ENCODE assay signal across 23 cellular contexts in genomic region chr12:46808955-46809697, GRCh38. TPM values are rescaled to one million over a fixed set of nuclear protein-coding genes. Genes with fewer than 3 reads are reported as not detected.
"Had no signal": no experiment of that assay in that cellular context is flagged by ENCODE, and none has a peak within 500 bp of the region (broad histone marks: within the 10 kb centered on the region; RNA-seq: fewer than 3 reads in every experiment).

No MANE protein-coding gene starts in this region.

- H3K27ac ChIP-seq: coronary artery, esophagus squamous epithelium, gastroesophageal sphincter, left lung, lower lobe of right lung, neural progenitor cell, ovary, right atrium auricular region, suprapubic skin, thyroid gland had no signal

- H3K4me1 Mint-ChIP-seq: memory B cell had no signal

- H3K9me3 ChIP-seq: esophagus squamous epithelium, gastroesophageal sphincter, left lung, lower lobe of right lung, ovary, right atrium auricular region, suprapubic skin, thyroid gland had no signal

- H3K36me3 Mint-ChIP-seq: memory B cell; natural killer cell treated with Interleukin-12 subunit alpha and Interleukin-12 subunit beta and Interleukin-15 and Interleukin-18, amount 100 ng/mL, for 72 hours; neural progenitor cell; stimulated activated effector memory CD8-positive, alpha-beta T cell treated with anti-CD3 and anti-CD28 coated beads, Interleukin-12 subunit alpha, Interleukin-12 subunit beta, amount 100 ng/mL, for 72 hours; type B pancreatic cell had no signal

- H3K36me3 ChIP-seq: esophagus squamous epithelium, gastroesophageal sphincter, left lung, lower lobe of right lung, neural progenitor cell, ovary, right atrium auricular region, suprapubic skin, thyroid gland had no signal

- H3K27ac Mint-ChIP-seq: memory B cell; natural killer cell treated with Interleukin-12 subunit alpha and Interleukin-12 subunit beta and Interleukin-15 and Interleukin-18, amount 100 ng/mL, for 72 hours; neural progenitor cell; stimulated activated effector memory CD8-positive, alpha-beta T cell treated with anti-CD3 and anti-CD28 coated beads, Interleukin-12 subunit alpha, Interleukin-12 subunit beta, amount 100 ng/mL, for 72 hours; type B pancreatic cell had no signal

- H3K4me3 ChIP-seq: coronary artery, esophagus squamous epithelium, gastroesophageal sphincter, left lung, lower lobe of right lung, neural progenitor cell, ovary, right atrium auricular region, smooth muscle cell, suprapubic skin, thyroid gland had no signal

- ATAC-seq: gastroesophageal sphincter; left lung; lower lobe of right lung; natural killer cell treated with Interleukin-12 subunit alpha and Interleukin-12 subunit beta and Interleukin-15 and Interleukin-18, amount 100 ng/mL, for 72 hours; stimulated activated effector memory CD8-positive, alpha-beta T cell treated with anti-CD3 and anti-CD28 coated beads, Interleukin-12 subunit alpha, Interleukin-12 subunit beta, amount 100 ng/mL, for 72 hours; stimulated activated naive CD8-positive, alpha-beta T cell treated with anti-CD3 and anti-CD28 coated beads, Interleukin-15, Interleukin-2, amounts not matched to agents 100 U/mL and 50 U/mL, for 24 hours had no signal

- H3K4me1 ChIP-seq: esophagus squamous epithelium, gastroesophageal sphincter, left lung, lower lobe of right lung, right atrium auricular region, suprapubic skin, thyroid gland had no signal

- H3K9ac ChIP-seq: neural progenitor cell had no signal

- FAIRE-seq: urothelium cell line had no signal

- H3K9me3 Mint-ChIP-seq: memory B cell; natural killer cell treated with Interleukin-12 subunit alpha and Interleukin-12 subunit beta and Interleukin-15 and Interleukin-18, amount 100 ng/mL, for 72 hours; neural progenitor cell; stimulated activated effector memory CD8-positive, alpha-beta T cell treated with anti-CD3 and anti-CD28 coated beads, Interleukin-12 subunit alpha, Interleukin-12 subunit beta, amount 100 ng/mL, for 72 hours; type B pancreatic cell had no signal

- H3K4me2 ChIP-seq: neural progenitor cell, smooth muscle cell had no signal

- DNase-seq: effector CD8-positive, alpha-beta T cell; esophagus squamous epithelium; foreskin fibroblast; left lung; lower lobe of right lung; midbrain; nucleus accumbens; ovary; stimulated activated CD4-positive, alpha-beta T cell treated with anti-CD3 and anti-CD28 coated beads, Interleukin-2, amount 100 ng/mL, for 48 hours; stimulated activated CD8-positive, alpha-beta memory T cell treated with anti-CD3 and anti-CD28 coated beads, Interleukin-4, amount 100 ng/mL, for 48 hours; stimulated activated naive CD8-positive, alpha-beta T cell treated with anti-CD3 and anti-CD28 coated beads, Interleukin-15, Interleukin-2, amounts not matched to agents 100 U/mL and 50 U/mL, for 24 hours; thyroid gland had no signal

- H3K4me3 Mint-ChIP-seq: memory B cell; natural killer cell treated with Interleukin-12 subunit alpha and Interleukin-12 subunit beta and Interleukin-15 and Interleukin-18, amount 100 ng/mL, for 72 hours; neural progenitor cell; stimulated activated effector memory CD8-positive, alpha-beta T cell treated with anti-CD3 and anti-CD28 coated beads, Interleukin-12 subunit alpha, Interleukin-12 subunit beta, amount 100 ng/mL, for 72 hours; type B pancreatic cell had no signal

- H3K27me3 ChIP-seq: esophagus squamous epithelium, gastroesophageal sphincter, left lung, neural progenitor cell, ovary, right atrium auricular region, suprapubic skin, thyroid gland had no signal

RNA-seq across cellular contexts. Expression of gene SLC38A4, which starts 16.7 kb away (rescaled TPM):
- total RNA-seq: natural killer cell treated with Interleukin-12 subunit alpha and Interleukin-12 subunit beta and Interleukin-15 and Interleukin-18, amount 100 ng/mL, for 72 hours had no signal
